Comparison of ENCODE assay signal across 14 cellular contexts in the genomic region with DNA sequence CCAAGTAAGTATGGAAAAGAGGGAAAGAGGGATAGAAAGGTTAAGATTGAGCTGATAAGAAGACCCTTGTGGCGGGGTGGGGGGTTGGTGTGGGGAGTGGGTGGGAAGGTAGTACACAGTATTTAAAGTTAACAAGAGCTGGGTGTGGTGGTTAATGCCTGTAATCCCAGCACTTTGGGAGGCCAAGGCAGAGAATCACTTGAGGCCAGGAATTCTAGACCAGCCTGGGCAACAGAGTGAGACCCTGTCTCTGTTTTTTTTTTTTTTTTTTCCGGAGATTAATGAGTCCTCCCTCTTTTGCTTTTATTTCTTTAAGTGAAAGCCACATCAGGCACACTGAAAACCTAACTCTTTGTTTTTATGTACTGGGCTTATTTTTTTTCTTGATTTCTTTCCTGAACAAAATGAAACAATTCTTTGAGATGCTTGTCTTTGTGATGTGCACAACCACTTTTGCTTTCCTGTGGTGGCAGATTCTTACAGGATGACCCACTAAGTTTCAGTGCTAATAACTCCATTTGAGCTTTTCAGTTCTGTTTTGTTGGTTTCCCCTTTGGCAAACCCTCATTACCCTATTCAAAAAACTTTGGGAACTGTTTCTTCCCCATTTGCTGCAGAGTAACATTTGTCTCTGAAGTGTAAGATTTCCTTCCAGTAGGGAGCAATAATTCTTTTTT. TPM values are rescaled to one million over a fixed set of nuclear protein-coding genes. Genes with fewer than 3 reads are reported as not detected.
A peak's percentile ranks its signal among the peaks of the same experiment; 100 is the strongest.
DNase-seq lines count a peak whose midpoint lies in the region; ATAC-seq and TF ChIP-seq lines count a peak whose summit lies in the region.
"Had no signal": no experiment of that assay in that cellular context is flagged by ENCODE, and none has a peak within 500 bp of the region (broad histone marks: within the 10 kb centered on the region; RNA-seq: fewer than 3 reads in every experiment).

No MANE protein-coding gene starts in this region.

- TF ChIP-seq CTCF in GM13976 (IDR thresholded peaks at IDR 0.05; ENCODE audit: borderline replicate concordance, control extremely low read depth, extremely low read depth, insufficient read depth, missing control alignments), result no peak
- TF ChIP-seq CTCF in natural killer cell (IDR thresholded peaks at IDR 0.05), result no peak
- TF ChIP-seq CTCF in lower leg skin (IDR thresholded peaks at IDR 0.05), result no peak

- no peaks in the 10 kb centered on the region for H3K9me3 ChIP-seq in CD4-positive, CD25-positive, alpha-beta regulatory T cell (ENCODE audit: control insufficient read depth in 2 of 2, low read length in 2 of 2)

- H3K4me1 Mint-ChIP-seq in CD4-positive, CD25-positive, alpha-beta regulatory T cell, result peaks cover 54 to 89% (median 69%) of the 10 kb centered on the region in 4 donors
- H3K4me1 Mint-ChIP-seq in activated CD8-positive, alpha-beta T cell treated with anti-CD3 and anti-CD28 coated beads, Interleukin-2, amount 10 ng/mL, durations not matched to agents 7 days and 5 days (ENCODE audit: low read depth), result peaks cover 68% of the 10 kb centered on the region
- H3K4me1 Mint-ChIP-seq in natural killer cell, result peaks cover 62 to 71% of the 10 kb centered on the region in 2 donors

- no peak for TF ChIP-seq POLR2A in lower leg skin (IDR thresholded peaks at IDR 0.05)

- WGBS in lower leg skin, 2 donors, result 62 to 66% methylated on average over 2 of the region's 2 CpGs

- H3K4me3 Mint-ChIP-seq in CD4-positive, CD25-positive, alpha-beta regulatory T cell, result peak overlapping the region; percentile 51 to 78 (median 66)
- peak overlapping the region; percentile 56 for H3K4me3 Mint-ChIP-seq in activated CD8-positive, alpha-beta T cell treated with anti-CD3 and anti-CD28 coated beads, Interleukin-2, amount 10 ng/mL, durations not matched to agents 7 days and 5 days
- peak overlapping the region; percentile 35 for H3K4me3 Mint-ChIP-seq in natural killer cell

- ATAC-seq in CD4-positive, CD25-positive, alpha-beta regulatory T cell (ENCODE audit: low read depth in 2 of 2), result peak in 1 of 2 donors; percentile 50
- ATAC-seq in activated CD8-positive, alpha-beta T cell treated with anti-CD3 and anti-CD28 coated beads, Interleukin-2, amount 10 ng/mL, durations not matched to agents 7 days and 5 days, result peak; percentile 52
- peak in 1 of 3 donors; percentile 37 for ATAC-seq in natural killer cell

- peak overlapping the region; percentile 74 for H3K4me3 ChIP-seq in CD4-positive, CD25-positive, alpha-beta regulatory T cell (ENCODE audit: low read depth, low read length)
- H3K4me3 ChIP-seq in lower leg skin (ENCODE audit: low read depth, poor library complexity, severe bottlenecking), result no peak overlapping the region

- no peaks in the 10 kb centered on the region for H3K27me3 ChIP-seq in CD4-positive, CD25-positive, alpha-beta regulatory T cell (ENCODE audit: control insufficient read depth, insufficient read depth, low read length)

- peak overlapping the region; percentile 68 for H3K27ac ChIP-seq in CD4-positive, CD25-positive, alpha-beta regulatory T cell (ENCODE audit: insufficient read depth, low read length, poor library complexity, severe bottlenecking)

- in situ Hi-C loops in GM13976 (cut with MboI; ENCODE audit: low sequenced_read_pairs, unreplicated experiment), result no loop called here

- peaks cover 0 to 3% (median 0%) of the 10 kb centered on the region in 7 donors for H3K9me3 Mint-ChIP-seq in CD4-positive, CD25-positive, alpha-beta regulatory T cell
- no peaks in the 10 kb centered on the region for H3K9me3 Mint-ChIP-seq in activated CD8-positive, alpha-beta T cell treated with anti-CD3 and anti-CD28 coated beads, Interleukin-2, amount 10 ng/mL, durations not matched to agents 7 days and 5 days (ENCODE audit: insufficient read depth)
- H3K9me3 Mint-ChIP-seq in natural killer cell, result no peaks in the 10 kb centered on the region

- POLR2A ChIA-PET in activated CD8-positive, alpha-beta T cell treated with anti-CD3 and anti-CD28 coated beads, Interleukin-2, amount 10 ng/mL, durations not matched to agents 7 days and 5 days (lab: Charles Lee), result interaction anchor here (0.7 kb wide), 1 partner anchor 163 kb away, joined by 3 read pairs; no protein-coding TSS in a partner anchor

- intact Hi-C loops in natural killer cell (cut with micrococcal nuclease), result no loop called here
- intact Hi-C loops in lower leg skin (cut with DNase I; ENCODE audit: low total_unique reads), result no loop called here

- peak overlapping the region; percentile 26 to 62 (median 26) for H3K27ac Mint-ChIP-seq in CD4-positive, CD25-positive, alpha-beta regulatory T cell
- peak overlapping the region; percentile 63 for H3K27ac Mint-ChIP-seq in activated CD8-positive, alpha-beta T cell treated with anti-CD3 and anti-CD28 coated beads, Interleukin-2, amount 10 ng/mL, durations not matched to agents 7 days and 5 days
- H3K27ac Mint-ChIP-seq in natural killer cell, result peak overlapping the region; percentile 31 to 56

- peaks cover 76% of the 10 kb centered on the region for H3K4me1 ChIP-seq in CD4-positive, CD25-positive, alpha-beta regulatory T cell (ENCODE audit: control insufficient read depth, insufficient read depth, low read length, poor library complexity, severe bottlenecking)

- peak in 2 of 3 donors; percentile 30 to 39 for DNase-seq in CD4-positive, CD25-positive, alpha-beta regulatory T cell
- DNase-seq in GM13976 (ENCODE audit: low spot score) (peak; percentile 52), natural killer cell (no peak), NCI-H146 (lab: John Stamatoyannopoulos, UW) (no peak), lower leg skin (ENCODE audit: low spot score in 2 of 2) (no peak), NCI-H748 treated with DMSO at 0.1 percent for 48 hours (lab: John Stamatoyannopoulos, UW) (no peak)
- DNase-seq in activated CD8-positive, alpha-beta T cell treated with anti-CD3 and anti-CD28 coated beads, Interleukin-2, amount 10 ng/mL, durations not matched to agents 7 days and 5 days, result no peak
- no peak for DNase-seq in stimulated activated CD4-positive, alpha-beta T cell treated with anti-CD3 and anti-CD28 coated beads, Interleukin-15, amount 100 ng/mL, for 24 hours
- DNase-seq: cerebellar nuclear complex; DMS153; kidney glomerular epithelial cell; NCI-H524; nucleus accumbens; stimulated activated CD4-positive, alpha-beta T cell treated with anti-CD3 and anti-CD28 coated beads, Interleukin-4, amount 100 ng/mL, for 1 hour had no signal

- CTCF ChIA-PET in activated CD8-positive, alpha-beta T cell treated with anti-CD3 and anti-CD28 coated beads, Interleukin-2, amount 10 ng/mL, durations not matched to agents 7 days and 5 days (lab: Charles Lee), result interaction anchor here (0.6 to 3.5 kb wide), 10 partner anchors 9 to 297 kb away, joined by 3 to 14 read pairs (median 4); partner anchors contain the start of gene WNK1

- no peaks in the 10 kb centered on the region for H3K36me3 ChIP-seq in CD4-positive, CD25-positive, alpha-beta regulatory T cell (ENCODE audit: control insufficient read depth, insufficient read depth, low read length)

- no peaks in the 10 kb centered on the region for H3K27me3 Mint-ChIP-seq in CD4-positive, CD25-positive, alpha-beta regulatory T cell
- no peaks in the 10 kb centered on the region for H3K27me3 Mint-ChIP-seq in activated CD8-positive, alpha-beta T cell treated with anti-CD3 and anti-CD28 coated beads, Interleukin-2, amount 10 ng/mL, durations not matched to agents 7 days and 5 days (ENCODE audit: low read depth)
- H3K27me3 Mint-ChIP-seq in natural killer cell (ENCODE audit: low read depth in 2 of 2), result no peaks in the 10 kb centered on the region

- H3K36me3 Mint-ChIP-seq in CD4-positive, CD25-positive, alpha-beta regulatory T cell, result no peaks in the 10 kb centered on the region
- H3K36me3 Mint-ChIP-seq in activated CD8-positive, alpha-beta T cell treated with anti-CD3 and anti-CD28 coated beads, Interleukin-2, amount 10 ng/mL, durations not matched to agents 7 days and 5 days (ENCODE audit: low read depth), result peaks cover 8% of the 10 kb centered on the region
- no peaks in the 10 kb centered on the region for H3K36me3 Mint-ChIP-seq in natural killer cell

RNA-seq across cellular contexts. Expression of gene WNK1, which starts 54.8 kb away (rescaled TPM):
- 360 TPM for total RNA-seq in CD4-positive, CD25-positive, alpha-beta regulatory T cell
- 10 to 100 TPM; 22.1 to 34.6 (median 28.1) TPM for polyA plus RNA-seq in CD4-positive, CD25-positive, alpha-beta regulatory T cell
- 100 to 1,000 TPM; 203 to 204 TPM for total RNA-seq in activated CD8-positive, alpha-beta T cell treated with anti-CD3 and anti-CD28 coated beads, Interleukin-2, amount 10 ng/mL, durations not matched to agents 7 days and 5 days
- 100 to 1,000 TPM; 177 to 203 (median 192) TPM for total RNA-seq in natural killer cell
- total RNA-seq in lower leg skin, result 100 to 1,000 TPM; 273 to 518 (median 346) TPM

Comparison
In these comparisons a context has a peak if more than half of its experiments do, and no peak if none do; other contexts are left out.
1. DNase-seq: peak in CD4-positive, CD25-positive, alpha-beta regulatory T cell (2 of 3) and GM13976 (single experiment); none in activated CD8-positive, alpha-beta T cell treated with anti-CD3 and anti-CD28 coated beads, Interleukin-2, amount 10 ng/mL, durations not matched to agents 7 days and 5 days (single experiment), natural killer cell (single experiment), stimulated activated CD4-positive, alpha-beta T cell treated with anti-CD3 and anti-CD28 coated beads, Interleukin-15, amount 100 ng/mL, for 24 hours (single experiment), NCI-H146 (single experiment), lower leg skin (0 of 2) and NCI-H748 treated with DMSO at 0.1 percent for 48 hours (single experiment).
2. Peak in every context shown above with its lines, with median percentiles within 50 percentile points of each other: H3K27ac Mint-ChIP-seq and H3K4me3 Mint-ChIP-seq.